ENCODE assay signal across 15 cellular contexts in the genomic region with DNA sequence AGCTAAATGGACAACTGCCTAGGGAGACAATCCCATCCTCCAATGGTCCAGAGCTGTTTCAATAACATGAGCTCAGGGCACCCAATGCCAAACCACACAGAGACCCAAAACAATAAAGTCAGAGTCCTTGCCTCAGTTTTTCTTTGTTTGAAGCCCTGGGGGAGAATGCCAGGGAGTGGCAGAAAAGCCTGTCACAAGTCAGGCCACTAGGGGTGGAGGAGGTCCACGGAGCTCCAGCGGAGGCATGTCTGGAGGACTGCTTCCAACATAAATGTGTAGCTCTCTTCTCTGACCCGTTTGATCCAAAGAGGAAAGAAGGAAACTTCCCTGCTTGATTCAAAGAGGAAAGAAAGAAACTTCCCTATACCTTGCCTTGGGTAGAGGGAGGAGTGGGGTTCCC.
"Had no signal": no experiment of that assay in that cellular context is flagged by ENCODE, and none has a peak within 500 bp of the region (broad histone marks: within the 10 kb centered on the region; RNA-seq: fewer than 3 reads in every experiment).

No MANE protein-coding gene starts in this region.

- H3K79me2 ChIP-seq: parathyroid adenoma had no signal

- H3K9ac ChIP-seq: parathyroid adenoma had no signal

- H3K4me2 ChIP-seq: smooth muscle cell had no signal

- ATAC-seq: activated CD8-positive, alpha-beta memory T cell treated with anti-CD3 and anti-CD28 coated beads, Interleukin-2, amount 10 ng/mL, durations not matched to agents 7 days and 5 days; left lung; naive thymus-derived CD8-positive, alpha-beta T cell; stimulated activated naive CD8-positive, alpha-beta T cell treated with anti-CD3 and anti-CD28 coated beads, Interleukin-15, Interleukin-2, amounts not matched to agents 100 U/mL and 50 U/mL, for 24 hours; T-cell had no signal

- H2AFZ ChIP-seq: parathyroid adenoma had no signal

- H3K27me3 ChIP-seq: adrenal gland, dorsolateral prefrontal cortex, left lung, transverse colon had no signal

- DNase-seq: activated CD4-positive, alpha-beta T cell treated with anti-CD3 and anti-CD28 coated beads for 1 hour; activated CD4-positive, alpha-beta T cell treated with anti-CD3 and anti-CD28 coated beads, Interleukin-2, amount 50 U/mL, for 4 hours; activated CD8-positive, alpha-beta memory T cell treated with anti-CD3 and anti-CD28 coated beads, Interleukin-2, amount 10 ng/mL, durations not matched to agents 7 days and 5 days; activated T-cell treated with anti-CD3 and anti-CD28 coated beads, Interleukin-2, amount 50 U/mL, for 1 hour; dorsolateral prefrontal cortex; islet precursor cell; left lung; naive thymus-derived CD8-positive, alpha-beta T cell; stimulated activated naive CD8-positive, alpha-beta T cell treated with anti-CD3 and anti-CD28 coated beads, Interleukin-15, Interleukin-2, amounts not matched to agents 100 U/mL and 50 U/mL, for 24 hours; T-cell; T1000; transverse colon had no signal

- H3K36me3 ChIP-seq: adrenal gland, left lung, transverse colon had no signal

- H3K4me3 ChIP-seq: adrenal gland, dorsolateral prefrontal cortex, left lung, smooth muscle cell, transverse colon had no signal

- H3K9me3 ChIP-seq: adrenal gland, left lung, transverse colon had no signal

- H3K4me1 ChIP-seq: adrenal gland had no signal

- H3K27ac ChIP-seq: adrenal gland, dorsolateral prefrontal cortex, left lung had no signal
